Comparison of ENCODE assay signal across 26 cellular contexts in the genomic region with DNA sequence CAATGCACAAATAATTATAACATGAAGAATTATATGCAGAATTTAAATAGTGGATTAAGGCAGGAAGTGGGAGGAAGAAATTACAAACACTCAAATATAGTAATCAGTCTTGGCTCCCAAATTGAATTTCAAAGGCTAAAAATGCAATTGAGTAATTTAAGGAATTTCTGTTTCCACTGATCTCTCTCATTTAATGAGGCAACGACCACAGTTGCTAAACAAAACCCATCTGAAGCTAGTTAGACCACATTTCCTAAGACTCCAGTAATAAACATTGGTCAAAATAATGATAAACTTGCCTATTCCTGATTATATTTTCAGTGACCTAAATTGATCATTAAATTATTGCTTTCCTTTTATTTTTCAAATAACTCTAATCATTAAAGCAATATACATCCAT.
"Had no signal": no experiment of that assay in that cellular context is flagged by ENCODE, and none has a peak within 500 bp of the region (broad histone marks: within the 10 kb centered on the region; RNA-seq: fewer than 3 reads in every experiment).

No MANE protein-coding gene starts in this region.

- FAIRE-seq: small intestine had no signal

- H3K36me3 ChIP-seq: esophagus squamous epithelium, gastroesophageal sphincter, heart left ventricle, lower lobe of right lung, ovary, right lobe of liver, suprapubic skin, transverse colon, upper lobe of right lung, uterus had no signal

- H3K27ac ChIP-seq: coronary artery, esophagus squamous epithelium, foreskin keratinocyte, gastroesophageal sphincter, heart left ventricle, hepatocyte, lower lobe of right lung, ovary, psoas muscle, right lobe of liver, suprapubic skin, transverse colon, upper lobe of right lung, uterus had no signal

- H3K4me1 ChIP-seq: esophagus squamous epithelium, foreskin keratinocyte, gastroesophageal sphincter, heart left ventricle, lower lobe of right lung, psoas muscle, right lobe of liver, suprapubic skin, transverse colon, upper lobe of right lung, uterus had no signal

- H3K4me3 ChIP-seq: coronary artery, esophagus squamous epithelium, gastroesophageal sphincter, heart left ventricle, hepatocyte, lower lobe of right lung, ovary, psoas muscle, right lobe of liver, suprapubic skin, transverse colon, upper lobe of right lung, uterus had no signal

- H3K9me3 ChIP-seq: lower lobe of right lung, ovary, psoas muscle, right lobe of liver, suprapubic skin, transverse colon, upper lobe of right lung, uterus had no signal

- H3K27me3 ChIP-seq: esophagus squamous epithelium, foreskin keratinocyte, gastroesophageal sphincter, heart left ventricle, hepatocyte, ovary, right lobe of liver, suprapubic skin, transverse colon, upper lobe of right lung, uterus had no signal

- DNase-seq: dermis blood vessel endothelial cell; effector memory CD4-positive, alpha-beta T cell; erythroblast; esophagus squamous epithelium; foreskin keratinocyte; heart left ventricle; islet precursor cell; left ventricle myocardium superior; lower lobe of right lung; natural killer cell; occipital lobe; ovary; posterior cingulate gyrus; psoas muscle; right lobe of liver; small intestine; stimulated activated CD4-positive, alpha-beta T cell treated with anti-CD3 and anti-CD28 coated beads, Interleukin-15, amount 100 ng/mL, for 24 hours; stimulated activated CD4-positive, alpha-beta T cell treated with anti-CD3 and anti-CD28 coated beads, Interleukin-2, amount 100 ng/mL, for 48 hours; stimulated activated naive B cell treated with anti-CD40 and anti-IgM and Interleukin-4, amounts not matched to agents 10 μg/mL and 1 μg/mL and 100 μg/mL, for 72 hours; transverse colon; upper lobe of right lung; uterus had no signal
